Comparison of ENCODE assay signal across 1 cellular context in genomic region chr7:29285451-29285807, GRCh38.
TF ChIP-seq lines count a peak whose summit lies in the region.

No MANE protein-coding gene starts in this region.

TF ChIP-seq in GM12878, 131 proteins besides CTCF, POLR2A, EP300 and RAD21 (continued from another document):
- TF ChIP-seq, protein P1, sequence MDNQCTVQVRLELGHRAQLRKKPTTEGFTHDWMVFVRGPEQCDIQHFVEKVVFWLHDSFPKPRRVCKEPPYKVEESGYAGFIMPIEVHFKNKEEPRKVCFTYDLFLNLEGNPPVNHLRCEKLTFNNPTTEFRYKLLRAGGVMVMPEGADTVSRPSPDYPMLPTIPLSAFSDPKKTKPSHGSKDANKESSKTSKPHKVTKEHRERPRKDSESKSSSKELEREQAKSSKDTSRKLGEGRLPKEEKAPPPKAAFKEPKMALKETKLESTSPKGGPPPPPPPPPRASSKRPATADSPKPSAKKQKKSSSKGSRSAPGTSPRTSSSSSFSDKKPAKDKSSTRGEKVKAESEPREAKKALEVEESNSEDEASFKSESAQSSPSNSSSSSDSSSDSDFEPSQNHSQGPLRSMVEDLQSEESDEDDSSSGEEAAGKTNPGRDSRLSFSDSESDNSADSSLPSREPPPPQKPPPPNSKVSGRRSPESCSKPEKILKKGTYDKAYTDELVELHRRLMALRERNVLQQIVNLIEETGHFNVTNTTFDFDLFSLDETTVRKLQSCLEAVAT (IDR thresholded peaks at IDR 0.05) = peak; percentile 56; the same call in 1 of the 2 replicates
- TF ChIP-seq, protein P2, sequence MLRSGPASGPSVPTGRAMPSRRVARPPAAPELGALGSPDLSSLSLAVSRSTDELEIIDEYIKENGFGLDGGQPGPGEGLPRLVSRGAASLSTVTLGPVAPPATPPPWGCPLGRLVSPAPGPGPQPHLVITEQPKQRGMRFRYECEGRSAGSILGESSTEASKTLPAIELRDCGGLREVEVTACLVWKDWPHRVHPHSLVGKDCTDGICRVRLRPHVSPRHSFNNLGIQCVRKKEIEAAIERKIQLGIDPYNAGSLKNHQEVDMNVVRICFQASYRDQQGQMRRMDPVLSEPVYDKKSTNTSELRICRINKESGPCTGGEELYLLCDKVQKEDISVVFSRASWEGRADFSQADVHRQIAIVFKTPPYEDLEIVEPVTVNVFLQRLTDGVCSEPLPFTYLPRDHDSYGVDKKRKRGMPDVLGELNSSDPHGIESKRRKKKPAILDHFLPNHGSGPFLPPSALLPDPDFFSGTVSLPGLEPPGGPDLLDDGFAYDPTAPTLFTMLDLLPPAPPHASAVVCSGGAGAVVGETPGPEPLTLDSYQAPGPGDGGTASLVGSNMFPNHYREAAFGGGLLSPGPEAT (IDR thresholded peaks at IDR 0.05; ENCODE audit: low read depth) = peak; percentile 78
- peak; percentile 84; the same call in 1 of the 2 replicates for TF ChIP-seq IRF4 (IDR thresholded peaks at IDR 0.05; ENCODE audit: low read depth, low read length)
- peak; percentile 48 for TF ChIP-seq JUNB (IDR thresholded peaks at IDR 0.05)
- TF ChIP-seq HDAC6 (IDR thresholded peaks at IDR 0.05; ENCODE audit: unreplicated experiment) = no peak
- peak; percentile 47; the same call in 1 of the 2 replicates for TF ChIP-seq NBN (IDR thresholded peaks at IDR 0.05)
- peak; percentile 53; the same call in 1 of the 2 replicates for TF ChIP-seq ZNF217 (IDR thresholded peaks at IDR 0.05)
- TF ChIP-seq E2F8 (IDR thresholded peaks at IDR 0.05; ENCODE audit: low read depth, partially characterized antibody) = no peak
- TF ChIP-seq JUND (IDR thresholded peaks at IDR 0.05; ENCODE audit: low read depth, low read length) = peak; percentile 71; the same call in 1 of the 2 replicates
- TF ChIP-seq PAX5 (IDR thresholded peaks at IDR 0.05; ENCODE audit: borderline replicate concordance, low read depth, low read length) = peak; percentile 73; the same call in 1 of the 2 replicates
- no peak for TF ChIP-seq ATF3 (IDR thresholded peaks at IDR 0.05; ENCODE audit: borderline replicate concordance, extremely low read depth, low read depth, low read length)
- peak; percentile 48; the same call in 1 of the 2 replicates for TF ChIP-seq BACH1 (IDR thresholded peaks at IDR 0.05; ENCODE audit: borderline replicate concordance)
- peak; percentile 45 to 65 for TF ChIP-seq BHLHE40 (IDR thresholded peaks at IDR 0.05; ENCODE audit: borderline replicate concordance in 1 of 2, low read depth in 2 of 2, low read length in 1 of 2)
- TF ChIP-seq, protein P3, sequence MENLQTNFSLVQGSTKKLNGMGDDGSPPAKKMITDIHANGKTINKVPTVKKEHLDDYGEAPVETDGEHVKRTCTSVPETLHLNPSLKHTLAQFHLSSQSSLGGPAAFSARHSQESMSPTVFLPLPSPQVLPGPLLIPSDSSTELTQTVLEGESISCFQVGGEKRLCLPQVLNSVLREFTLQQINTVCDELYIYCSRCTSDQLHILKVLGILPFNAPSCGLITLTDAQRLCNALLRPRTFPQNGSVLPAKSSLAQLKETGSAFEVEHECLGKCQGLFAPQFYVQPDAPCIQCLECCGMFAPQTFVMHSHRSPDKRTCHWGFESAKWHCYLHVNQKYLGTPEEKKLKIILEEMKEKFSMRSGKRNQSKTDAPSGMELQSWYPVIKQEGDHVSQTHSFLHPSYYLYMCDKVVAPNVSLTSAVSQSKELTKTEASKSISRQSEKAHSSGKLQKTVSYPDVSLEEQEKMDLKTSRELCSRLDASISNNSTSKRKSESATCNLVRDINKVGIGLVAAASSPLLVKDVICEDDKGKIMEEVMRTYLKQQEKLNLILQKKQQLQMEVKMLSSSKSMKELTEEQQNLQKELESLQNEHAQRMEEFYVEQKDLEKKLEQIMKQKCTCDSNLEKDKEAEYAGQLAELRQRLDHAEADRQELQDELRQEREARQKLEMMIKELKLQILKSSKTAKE (IDR thresholded peaks at IDR 0.05; ENCODE audit: low read depth, poor library complexity, severe bottlenecking) = peak; percentile 46
- no peak for TF ChIP-seq ZBTB4 (CRISPR knock-in tag; IDR thresholded peaks at IDR 0.05)
- 0 out of 2 replicates have a peak, but pooled peaks have one; percentile 29 for TF ChIP-seq ATF2 (IDR thresholded peaks at IDR 0.05; ENCODE audit: low read length)
- 0 out of 2 replicates have a peak, but pooled peaks have one; percentile 28 for TF ChIP-seq GATAD2B (conservative IDR thresholded peaks at IDR 0.05; ENCODE audit: low read depth)
- peak; percentile 93 to 95 for TF ChIP-seq IKZF2 (IDR thresholded peaks at IDR 0.05)
